In genomic region chr9:33263131-33263935, GRCh38 we compare ENCODE assay signal across 8 cellular contexts. TPM values are rescaled to one million over a fixed set of nuclear protein-coding genes. Genes with fewer than 3 reads are reported as not detected.
DNase-seq lines count a peak whose midpoint lies in the region; ATAC-seq, FAIRE-seq and TF ChIP-seq lines count a peak whose summit lies in the region.

No MANE protein-coding gene starts in this region.

- H3K9me3 ChIP-seq in KOPT-K1 (ENCODE audit: insufficient read depth, low read length, poor library complexity, severe bottlenecking), result no peaks in the 10 kb centered on the region

- no peak for TF ChIP-seq POLR2A in GM12892 (IDR thresholded peaks at IDR 0.05; ENCODE audit: low read depth, low read length)

- no peaks in the 10 kb centered on the region for H3K27me3 ChIP-seq in ACC112 (ENCODE audit: insufficient read depth, low read length)

- intact Hi-C loops in activated T-helper 2 cell treated with anti-CD3 and anti-CD28 coated beads, Interferon-gamma antibody, Interleukin-2, Interleukin-4, amounts not matched to agents 10 μg/mL and 5 μg/mL and 100 μg/mL, durations not matched to agents 14 hours and 24 hours and 36 hours (cut with micrococcal nuclease), result no loop called here

- DNase-seq in GM12892 (ENCODE audit: insufficient read length) (no peak), glutamatergic neuron (peak; percentile 22), pons (ENCODE audit: low spot score) (peak; percentile 20), COR-L47 (lab: John Stamatoyannopoulos, UW) (no peak)
- DNase-seq in activated T-helper 2 cell treated with anti-CD3 and anti-CD28 coated beads, Interferon-gamma antibody, Interleukin-2, Interleukin-4, amounts not matched to agents 10 μg/mL and 5 μg/mL and 100 μg/mL, durations not matched to agents 14 hours and 24 hours and 36 hours (ENCODE audit: low spot score), result no peak

- H3K27me3 Mint-ChIP-seq in activated T-helper 2 cell treated with anti-CD3 and anti-CD28 coated beads, Interferon-gamma antibody, Interleukin-2, Interleukin-4, amounts not matched to agents 10 μg/mL and 5 μg/mL and 100 μg/mL, durations not matched to agents 14 hours and 24 hours and 36 hours (ENCODE audit: low read depth), result no peaks in the 10 kb centered on the region
- peaks cover 10% of the 10 kb centered on the region for H3K27me3 Mint-ChIP-seq in glutamatergic neuron (ENCODE audit: unreplicated experiment)

- FAIRE-seq in GM12892 (lab: Jason Lieb, UNC), result peak; percentile 17

- peak overlapping the region; percentile 98 for H3K4me3 Mint-ChIP-seq in activated T-helper 2 cell treated with anti-CD3 and anti-CD28 coated beads, Interferon-gamma antibody, Interleukin-2, Interleukin-4, amounts not matched to agents 10 μg/mL and 5 μg/mL and 100 μg/mL, durations not matched to agents 14 hours and 24 hours and 36 hours (ENCODE audit: low read depth)
- peak overlapping the region; percentile 100 for H3K4me3 Mint-ChIP-seq in glutamatergic neuron (ENCODE audit: unreplicated experiment)

- H3K79me2 ChIP-seq in ACC112 (ENCODE audit: control insufficient read depth, insufficient read depth, low read length, unreplicated experiment), result peaks cover 67% of the 10 kb centered on the region

- H3K4me3 ChIP-seq in ACC112 (ENCODE audit: low read depth, low read length), result peak overlapping the region; percentile 100

- H2AFZ ChIP-seq in ACC112 (ENCODE audit: low read length, unreplicated experiment), result peak overlapping the region; percentile 86

- H3K9me3 Mint-ChIP-seq in activated T-helper 2 cell treated with anti-CD3 and anti-CD28 coated beads, Interferon-gamma antibody, Interleukin-2, Interleukin-4, amounts not matched to agents 10 μg/mL and 5 μg/mL and 100 μg/mL, durations not matched to agents 14 hours and 24 hours and 36 hours, result no peaks in the 10 kb centered on the region
- peaks cover 12% of the 10 kb centered on the region for H3K9me3 Mint-ChIP-seq in glutamatergic neuron (ENCODE audit: unreplicated experiment)

- H3K36me3 ChIP-seq in ACC112 (ENCODE audit: insufficient read depth, low read length) (peaks cover 42% of the 10 kb centered on the region), KOPT-K1 (ENCODE audit: insufficient read depth, low read length) (peaks cover 61% of the 10 kb centered on the region)

- H3K36me3 Mint-ChIP-seq in activated T-helper 2 cell treated with anti-CD3 and anti-CD28 coated beads, Interferon-gamma antibody, Interleukin-2, Interleukin-4, amounts not matched to agents 10 μg/mL and 5 μg/mL and 100 μg/mL, durations not matched to agents 14 hours and 24 hours and 36 hours (ENCODE audit: low read depth), result peaks cover 62% of the 10 kb centered on the region
- H3K36me3 Mint-ChIP-seq in glutamatergic neuron (ENCODE audit: unreplicated experiment), result peaks cover 4% of the 10 kb centered on the region

- H3K27ac ChIP-seq in ACC112 (ENCODE audit: low read depth, low read length) (peak overlapping the region; percentile 44; the same call in 1 of the 2 replicates), KOPT-K1 (ENCODE audit: low read depth, low read length, poor library complexity, severe bottlenecking) (peak overlapping the region; percentile 82)

- peaks cover 32% of the 10 kb centered on the region for H3K4me1 ChIP-seq in ACC112 (ENCODE audit: control insufficient read depth, insufficient read depth, low read length, unreplicated experiment)

- no peak for ATAC-seq in HG02610 (IDR thresholded peaks at IDR 0.05; ENCODE audit: unreplicated experiment)

- peak overlapping the region; percentile 96 for H3K27ac Mint-ChIP-seq in activated T-helper 2 cell treated with anti-CD3 and anti-CD28 coated beads, Interferon-gamma antibody, Interleukin-2, Interleukin-4, amounts not matched to agents 10 μg/mL and 5 μg/mL and 100 μg/mL, durations not matched to agents 14 hours and 24 hours and 36 hours
- H3K27ac Mint-ChIP-seq in glutamatergic neuron (ENCODE audit: unreplicated experiment), result peak overlapping the region; percentile 98

- peaks cover 44% of the 10 kb centered on the region for H3K4me1 Mint-ChIP-seq in activated T-helper 2 cell treated with anti-CD3 and anti-CD28 coated beads, Interferon-gamma antibody, Interleukin-2, Interleukin-4, amounts not matched to agents 10 μg/mL and 5 μg/mL and 100 μg/mL, durations not matched to agents 14 hours and 24 hours and 36 hours (ENCODE audit: low read depth)
- H3K4me1 Mint-ChIP-seq in glutamatergic neuron (ENCODE audit: low read depth, unreplicated experiment), result peaks cover 12% of the 10 kb centered on the region

- TF ChIP-seq CTCF in glutamatergic neuron (IDR thresholded peaks at IDR 0.05; ENCODE audit: partially characterized antibody, unreplicated experiment), result no peak

RNA-seq across cellular contexts. Expression of gene BAG1, which starts 1.2 kb away (rescaled TPM):
- polyA plus RNA-seq in GM12892 (2012; ENCODE audit: missing spikeins), result 56.9 TPM
- 62.0 and 68.9 TPM in 2 replicates for total RNA-seq in activated T-helper 2 cell treated with anti-CD3 and anti-CD28 coated beads, Interferon-gamma antibody, Interleukin-2, Interleukin-4, amounts not matched to agents 10 μg/mL and 5 μg/mL and 100 μg/mL, durations not matched to agents 14 hours and 24 hours and 36 hours
- 92.5 TPM for total RNA-seq in glutamatergic neuron (ENCODE audit: unreplicated experiment)

RNA-seq across cellular contexts. Expression of gene CHMP5, which starts 1.5 kb away (rescaled TPM):
- 98.6 TPM for polyA plus RNA-seq in GM12892 (2012; ENCODE audit: missing spikeins)
- total RNA-seq in activated T-helper 2 cell treated with anti-CD3 and anti-CD28 coated beads, Interferon-gamma antibody, Interleukin-2, Interleukin-4, amounts not matched to agents 10 μg/mL and 5 μg/mL and 100 μg/mL, durations not matched to agents 14 hours and 24 hours and 36 hours, result 54.5 and 57.6 TPM in 2 replicates
- 61.7 TPM for total RNA-seq in glutamatergic neuron (ENCODE audit: unreplicated experiment)

RNA-seq across cellular contexts. Expression of gene SPINK4, which starts 23.4 kb away (rescaled TPM):
- polyA plus RNA-seq in GM12892 (2012; ENCODE audit: missing spikeins), result not detected
- not detected in 2 replicates for total RNA-seq in activated T-helper 2 cell treated with anti-CD3 and anti-CD28 coated beads, Interferon-gamma antibody, Interleukin-2, Interleukin-4, amounts not matched to agents 10 μg/mL and 5 μg/mL and 100 μg/mL, durations not matched to agents 14 hours and 24 hours and 36 hours
- total RNA-seq in glutamatergic neuron (ENCODE audit: unreplicated experiment), result not detected

RNA-seq across cellular contexts. Expression of gene NFX1, which starts 27.0 kb away (rescaled TPM):
- 26.2 TPM for polyA plus RNA-seq in GM12892 (2012; ENCODE audit: missing spikeins)
- 36.9 and 37.2 TPM in 2 replicates for total RNA-seq in activated T-helper 2 cell treated with anti-CD3 and anti-CD28 coated beads, Interferon-gamma antibody, Interleukin-2, Interleukin-4, amounts not matched to agents 10 μg/mL and 5 μg/mL and 100 μg/mL, durations not matched to agents 14 hours and 24 hours and 36 hours
- 37.5 TPM for total RNA-seq in glutamatergic neuron (ENCODE audit: unreplicated experiment)

Comparison
In these comparisons a context has a peak if more than half of its experiments do, and no peak if none do; other contexts are left out.
1. DNase-seq: peak in glutamatergic neuron (single experiment) and pons (single experiment); none in GM12892 (single experiment), activated T-helper 2 cell treated with anti-CD3 and anti-CD28 coated beads, Interferon-gamma antibody, Interleukin-2, Interleukin-4, amounts not matched to agents 10 μg/mL and 5 μg/mL and 100 μg/mL, durations not matched to agents 14 hours and 24 hours and 36 hours (single experiment) and COR-L47 (single experiment).